9 cellular contexts compared by ENCODE assay signal in genomic region chr6:113018351-113019151, GRCh38.
DNase-seq lines count a peak whose midpoint lies in the region; ATAC-seq, FAIRE-seq and TF ChIP-seq lines count a peak whose summit lies in the region.
"Had no signal": no experiment of that assay in that cellular context is flagged by ENCODE, and none has a peak within 500 bp of the region (broad histone marks: within the 10 kb centered on the region; RNA-seq: fewer than 3 reads in every experiment).

No MANE protein-coding gene starts in this region.

- no peak overlapping the region for H3K4ac ChIP-seq in mesenchymal stem cell (ENCODE audit: low read depth in 1 of 2, low read length in 2 of 2)

- H3K9me3 ChIP-seq in endothelial cell of umbilical vein (replicated peaks; ENCODE audit: control insufficient read depth, insufficient read depth, low read length) (no peaks in the 10 kb centered on the region), mesenchymal stem cell (ENCODE audit: control insufficient read depth, low read length) (no peaks in the 10 kb centered on the region), thyroid gland (no peaks in the 10 kb centered on the region)

- H2AK5ac ChIP-seq in mesenchymal stem cell (ENCODE audit: low read length, severe bottlenecking) = no peak overlapping the region

- H3K27me3 ChIP-seq in endothelial cell of umbilical vein (ENCODE audit: control insufficient read depth in 2 of 2, insufficient read depth in 2 of 2, low read length in 2 of 2) (no peaks in the 10 kb centered on the region), mesenchymal stem cell (ENCODE audit: control insufficient read depth in 1 of 2, insufficient read depth in 1 of 2, low read length in 2 of 2) (no peaks in the 10 kb centered on the region), thyroid gland (no peaks in the 10 kb centered on the region)

- H4K8ac ChIP-seq in mesenchymal stem cell (ENCODE audit: low read length) = no peak overlapping the region

- H3K9ac ChIP-seq in endothelial cell of umbilical vein (replicated peaks; ENCODE audit: extremely low read depth, insufficient read depth, low read length) (peak overlapping the region; percentile 79), mesenchymal stem cell (ENCODE audit: low read length) (peak overlapping the region; percentile 28)

- H2BK12ac ChIP-seq in mesenchymal stem cell (ENCODE audit: low read length in 2 of 2) = no peak overlapping the region

- no peak overlapping the region for H2BK120ac ChIP-seq in mesenchymal stem cell (ENCODE audit: low read depth, low read length)

- CTCF ChIA-PET in endothelial cell of umbilical vein (lab: Charles Lee) = interaction anchor here (1.0 to 1.3 kb wide), 2 partner anchors 841 to 861 kb away, joined by 3 read pairs; no protein-coding TSS in a partner anchor

- H2BK5ac ChIP-seq in mesenchymal stem cell (ENCODE audit: low read depth, low read length, poor library complexity, severe bottlenecking) = no peak overlapping the region

- dilution Hi-C loops in endothelial cell of umbilical vein (cut with MboI; ENCODE audit: extremely low pct_ligation_motif_present, low sequenced_read_pairs) = loop anchor here (25.0 kb wide), 1 partner anchor 894 kb away; no protein-coding TSS in a partner anchor

- TF ChIP-seq CTCF in endothelial cell of umbilical vein (IDR thresholded peaks at IDR 0.05; ENCODE audit: extremely low read depth in 1 of 2, insufficient read depth in 1 of 2, low read depth in 1 of 2, low read length in 2 of 2) (no peak), thyroid gland (IDR thresholded peaks at IDR 0.05) (no peak)

- peak; percentile 89 for FAIRE-seq in endothelial cell of umbilical vein (lab: Jason Lieb, UNC)

- TSS peak; percentile 94 for BruUV-seq in endothelial cell of umbilical vein (replicated peaks; lab: Mats Ljungman, UMichigan)

- H3K79me1 ChIP-seq in mesenchymal stem cell (replicated peaks; ENCODE audit: low read length, poor library complexity, severe bottlenecking) = no peaks in the 10 kb centered on the region

- no peaks in the 10 kb centered on the region for H3K79me2 ChIP-seq in endothelial cell of umbilical vein (ENCODE audit: control insufficient read depth, insufficient read depth, low read length)

- POLR2A ChIA-PET in endothelial cell of umbilical vein (lab: Charles Lee) = no interaction called here

- H3K23ac ChIP-seq in mesenchymal stem cell (ENCODE audit: low read length in 2 of 2) = no peak overlapping the region

- no peaks in the 10 kb centered on the region for H4K20me1 ChIP-seq in endothelial cell of umbilical vein (replicated peaks; ENCODE audit: control insufficient read depth, extremely low read depth, insufficient read depth, low read length)

- H3K4me1 ChIP-seq in endothelial cell of umbilical vein (ENCODE audit: control insufficient read depth, extremely low read depth, insufficient read depth, low read length) (peaks cover 24% of the 10 kb centered on the region), mesenchymal stem cell (ENCODE audit: control insufficient read depth, insufficient read depth, low read depth, low read length) (no peaks in the 10 kb centered on the region), thyroid gland (peaks cover 0 to 4% of the 10 kb centered on the region in 2 donors)

- H3K9me1 ChIP-seq in endothelial cell of umbilical vein (replicated peaks; ENCODE audit: control insufficient read depth, extremely low read depth, insufficient read depth, low read length) = no peaks in the 10 kb centered on the region

- no peak overlapping the region for H3K14ac ChIP-seq in mesenchymal stem cell (ENCODE audit: low read length in 2 of 2)

- H3K27ac ChIP-seq in endothelial cell of umbilical vein (ENCODE audit: insufficient read depth, low read depth, low read length) = peak overlapping the region; percentile 96
- H3K27ac ChIP-seq in mesenchymal stem cell (ENCODE audit: low read length, poor library complexity, severe bottlenecking) = peak overlapping the region; percentile 38
- peak overlapping the region in 2 of 3 donors; percentile 8 to 34 for H3K27ac ChIP-seq in thyroid gland

- in situ Hi-C loops in KBM-7 (cut with MboI; ENCODE audit: low pct_unique_long_range_greater_than_20kb, low sequenced_read_pairs) = no loop called here

- no peak overlapping the region for H4K91ac ChIP-seq in mesenchymal stem cell (ENCODE audit: low read length)

- intact Hi-C loops in endothelial cell of umbilical vein (cut with micrococcal nuclease) = loop anchor here (1.0 to 2.0 kb wide), 5 partner anchors 85 to 840 kb away; no protein-coding TSS in a partner anchor
- intact Hi-C loops in thyroid gland (cut with DNase I) = no loop called here

- DNase-seq in M059J (ENCODE audit: low read depth) (peak; percentile 98), endothelial cell of umbilical vein (ENCODE audit: low read depth, low spot score) (peak; percentile 96), mesenchymal stem cell (peak; percentile 84), thyroid gland (peak; percentile 3 to 6), KBM-7 (no peak), midbrain (lab: John Stamatoyannopoulos, UW) (no peak)
- DNase-seq: NCI-H146 had no signal

- WGBS in mesenchymal stem cell = 54% methylated on average over 3 of the region's 5 CpGs
- WGBS in thyroid gland, 2 donors = 58 to 67% methylated on average over 5 of the region's 5 CpGs

- peak overlapping the region in 1 of 3 experiments; percentile 5 for H3K4me3 ChIP-seq in endothelial cell of umbilical vein (replicated peaks in 1 of 3; ENCODE audit: insufficient read depth in 1 of 3, low read depth in 1 of 3, low read length in 3 of 3)
- peak overlapping the region in 1 of 2 experiments; percentile 12 for H3K4me3 ChIP-seq in mesenchymal stem cell (ENCODE audit: insufficient read depth in 1 of 2, low read depth in 1 of 2, low read length in 2 of 2)
- H3K4me3 ChIP-seq in thyroid gland (replicated peaks in 1 of 3) = no peak overlapping the region

- H2BK15ac ChIP-seq in mesenchymal stem cell (ENCODE audit: low read depth, poor library complexity, severe bottlenecking) = no peak overlapping the region

- TF ChIP-seq POLR2A in endothelial cell of umbilical vein (IDR thresholded peaks at IDR 0.05; ENCODE audit: low read depth, low read length) (no peak), thyroid gland (IDR thresholded peaks at IDR 0.05) (no peak)

- no peak overlapping the region for H3K18ac ChIP-seq in mesenchymal stem cell (ENCODE audit: low read depth in 1 of 2, low read length in 2 of 2)

- H3K36me3 ChIP-seq in endothelial cell of umbilical vein (ENCODE audit: control insufficient read depth in 2 of 2, extremely low read depth in 1 of 2, insufficient read depth in 2 of 2, low read length in 2 of 2) = no peaks in the 10 kb centered on the region
- H3K36me3 ChIP-seq in mesenchymal stem cell (ENCODE audit: control insufficient read depth in 1 of 2, insufficient read depth in 2 of 2, low read depth in 1 of 2, low read length in 2 of 2) = no peaks in the 10 kb centered on the region
- H3K36me3 ChIP-seq in thyroid gland = no peaks in the 10 kb centered on the region

- H2AFZ ChIP-seq in endothelial cell of umbilical vein (ENCODE audit: low read depth, low read length) = peak overlapping the region; percentile 97
- H2AFZ ChIP-seq in mesenchymal stem cell (ENCODE audit: low read depth, low read length) = no peak overlapping the region

- ATAC-seq in GM19452 (IDR thresholded peaks at IDR 0.05; ENCODE audit: unreplicated experiment) (no peak), GM21526 (IDR thresholded peaks at IDR 0.05; ENCODE audit: low FRiP score, unreplicated experiment) (no peak)

- peak overlapping the region; percentile 77 for H3K4me2 ChIP-seq in endothelial cell of umbilical vein (ENCODE audit: insufficient read depth, low read length)
- H3K4me2 ChIP-seq in mesenchymal stem cell (ENCODE audit: low read length, poor library complexity, severe bottlenecking) = no peak overlapping the region

TF ChIP-seq in endothelial cell of umbilical vein, 7 proteins besides CTCF, POLR2A, EP300 and RAD21:
- TF ChIP-seq FOS (IDR thresholded peaks at IDR 0.05; ENCODE audit: borderline replicate concordance, insufficient read depth, low read length) (peak; percentile 90), GATA2 (IDR thresholded peaks at IDR 0.05; ENCODE audit: insufficient read depth, insufficient read length, low read depth, low read length) (peak; percentile 96), JUN (IDR thresholded peaks at IDR 0.05; ENCODE audit: borderline replicate concordance, insufficient read depth, insufficient read length, low read depth) (peak; percentile 29), MYC (IDR thresholded peaks at IDR 0.05; ENCODE audit: low read depth, low read length) (no peak), POLR2AphosphoS5 (IDR thresholded peaks at IDR 0.05; ENCODE audit: insufficient read depth, low read depth, low read length) (peak; percentile 85), EZH2 (IDR thresholded peaks at IDR 0.05; ENCODE audit: borderline replicate concordance, low read depth, low read length, severe bottlenecking) (no peak)

Comparison
In these comparisons a context has a peak if more than half of its experiments do, and no peak if none do; other contexts are left out.
1. DNase-seq: peak in M059J (single experiment), endothelial cell of umbilical vein (single experiment), mesenchymal stem cell (single experiment) and thyroid gland (2 of 2); none in KBM-7 (single experiment) and midbrain (single experiment).
2. H3K27ac ChIP-seq: peak in every context shown above with its lines; median percentile 96 in endothelial cell of umbilical vein; 38 in mesenchymal stem cell; 21 in thyroid gland.